8 cellular contexts compared by ENCODE assay signal in the genomic region with DNA sequence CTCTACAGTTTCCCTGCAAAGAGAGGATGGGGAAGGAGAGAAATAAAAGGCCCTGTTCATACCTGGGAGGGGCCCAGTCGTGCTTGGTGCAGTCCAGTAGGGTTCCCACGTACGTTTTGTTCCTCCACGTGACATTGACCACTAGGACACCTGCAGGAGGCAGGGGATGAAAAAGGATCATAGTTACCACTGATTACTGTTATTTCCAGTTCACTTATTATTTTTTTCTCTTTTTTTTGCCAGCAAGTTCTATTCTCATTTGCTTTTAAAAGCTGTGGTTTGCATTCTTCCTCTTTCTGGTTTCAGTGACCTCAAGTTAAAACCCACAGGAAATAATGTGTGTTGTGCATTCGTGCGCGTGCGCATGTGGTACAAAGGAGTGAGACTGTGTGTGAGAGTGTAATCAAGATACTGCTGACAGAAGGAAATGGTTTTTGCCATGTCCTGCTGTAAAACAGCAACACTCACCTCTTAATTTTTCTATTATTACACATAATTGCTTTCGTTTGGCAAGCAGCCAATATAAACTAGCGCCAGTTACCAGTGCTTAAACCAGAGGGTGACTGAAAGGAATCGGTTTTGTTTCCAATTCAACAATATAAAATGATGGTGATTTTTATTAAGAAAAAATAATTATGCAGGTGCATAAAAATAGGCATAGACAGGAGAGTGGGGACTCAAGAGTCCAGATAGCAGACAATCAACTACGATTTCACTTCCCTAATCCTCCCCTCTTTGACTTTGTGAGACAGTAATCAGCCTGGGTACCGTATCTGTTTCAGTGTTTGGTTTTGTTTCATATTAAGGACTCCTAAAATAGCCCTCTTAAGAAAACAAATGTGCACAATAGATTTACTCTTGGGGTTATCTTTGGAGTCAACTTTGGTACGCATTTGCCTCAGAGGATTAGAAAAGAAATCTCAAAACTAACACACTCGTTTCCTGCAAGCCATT.
DNase-seq lines count a peak whose midpoint lies in the region; ATAC-seq and TF ChIP-seq lines count a peak whose summit lies in the region.

No MANE protein-coding gene starts in this region.

- H2AFZ ChIP-seq in PC-3 (ENCODE audit: low read length) (no peak overlapping the region), fibroblast of lung (ENCODE audit: low read length) (no peak overlapping the region)

- H3K36me3 ChIP-seq in PC-3 (ENCODE audit: low read depth, low read length): no peaks in the 10 kb centered on the region
- H3K36me3 ChIP-seq in fibroblast of lung (ENCODE audit: control insufficient read depth, insufficient read depth, low read length): no peaks in the 10 kb centered on the region
- H3K36me3 ChIP-seq in upper lobe of right lung: peaks cover 6% of the 10 kb centered on the region

- H3K27ac ChIP-seq in PC-3 (ENCODE audit: low read length): 0 out of 2 replicates have a peak overlapping the region, but pooled peaks have one; percentile 10
- H3K27ac ChIP-seq in fibroblast of lung (ENCODE audit: insufficient read depth, low read length): peak overlapping the region; percentile 47
- peak overlapping the region; percentile 59 for H3K27ac ChIP-seq in upper lobe of right lung

- H3K27me3 ChIP-seq in PC-3 (ENCODE audit: low read length): no peaks in the 10 kb centered on the region
- no peaks in the 10 kb centered on the region for H3K27me3 ChIP-seq in fibroblast of lung (ENCODE audit: control insufficient read depth, insufficient read depth, low read length)
- H3K27me3 ChIP-seq in upper lobe of right lung: no peaks in the 10 kb centered on the region

- BruUV-seq in PC-3 (replicated peaks; lab: Mats Ljungman, UMichigan): no TSS peak

- no peaks in the 10 kb centered on the region for H3K9me2 ChIP-seq in PC-3 (replicated peaks; ENCODE audit: low read length)

- H3F3A ChIP-seq in PC-3 (ENCODE audit: low read length, unreplicated experiment): no peaks in the 10 kb centered on the region

- peak overlapping the region; percentile 82 for H3K27ac Mint-ChIP-seq in activated T-cell treated with anti-CD3 and anti-CD28 coated beads, Interleukin-2, amount 50 U/mL, for 24 hours
- H3K27ac Mint-ChIP-seq in osteocyte (ENCODE audit: unreplicated experiment): peak overlapping the region; percentile 83

- no peak for TF ChIP-seq CTCF in PC-3 (conservative IDR thresholded peaks at IDR 0.05; ENCODE audit: low read depth, low read length)
- no peak for TF ChIP-seq CTCF in fibroblast of lung (conservative IDR thresholded peaks at IDR 0.05 in 1 of 2, IDR thresholded peaks at IDR 0.05 in 1 of 2; ENCODE audit: low read depth in 1 of 2, low read length in 2 of 2)
- no peak for TF ChIP-seq CTCF in osteocyte (IDR thresholded peaks at IDR 0.05)
- no peak for TF ChIP-seq CTCF in upper lobe of right lung (IDR thresholded peaks at IDR 0.05)

- peak overlapping the region; percentile 2 for H3K4me3 Mint-ChIP-seq in activated T-cell treated with anti-CD3 and anti-CD28 coated beads, Interleukin-2, amount 50 U/mL, for 24 hours
- peak overlapping the region; percentile 22 for H3K4me3 Mint-ChIP-seq in osteocyte (ENCODE audit: unreplicated experiment)

- POLR2A ChIA-PET in PC-3 (lab: Charles Lee; ENCODE audit: unreplicated experiment): no interaction called here

- intact Hi-C loops in PC-3 (cut with micrococcal nuclease): loop anchor here (5.0 to 10.0 kb wide), 6 partner anchors 235 to 835 kb away; no protein-coding TSS in a partner anchor
- intact Hi-C loops in upper lobe of right lung (cut with DNase I): no loop called here

- CTCF ChIA-PET in PC-3 (lab: Charles Lee): no interaction called here

- peaks cover 28% of the 10 kb centered on the region for H3K4me1 Mint-ChIP-seq in activated T-cell treated with anti-CD3 and anti-CD28 coated beads, Interleukin-2, amount 50 U/mL, for 24 hours (ENCODE audit: low read depth)
- peaks cover 4% of the 10 kb centered on the region for H3K4me1 Mint-ChIP-seq in osteocyte (ENCODE audit: unreplicated experiment)

- no peaks in the 10 kb centered on the region for H4K20me1 ChIP-seq in PC-3 (ENCODE audit: low read length)
- no peaks in the 10 kb centered on the region for H4K20me1 ChIP-seq in fibroblast of lung (ENCODE audit: control insufficient read depth, extremely low read depth, insufficient read depth, low read length)

- H3K79me2 ChIP-seq in PC-3 (ENCODE audit: low read length) (no peaks in the 10 kb centered on the region), fibroblast of lung (ENCODE audit: control insufficient read depth, insufficient read depth, low read length) (peaks cover 10% of the 10 kb centered on the region)

- H3K27me3 Mint-ChIP-seq in activated T-cell treated with anti-CD3 and anti-CD28 coated beads, Interleukin-2, amount 50 U/mL, for 24 hours: peaks cover 49% of the 10 kb centered on the region
- no peaks in the 10 kb centered on the region for H3K27me3 Mint-ChIP-seq in osteocyte (ENCODE audit: unreplicated experiment)

- H3K36me3 Mint-ChIP-seq in activated T-cell treated with anti-CD3 and anti-CD28 coated beads, Interleukin-2, amount 50 U/mL, for 24 hours (ENCODE audit: low read depth): no peaks in the 10 kb centered on the region
- peaks cover 32% of the 10 kb centered on the region for H3K36me3 Mint-ChIP-seq in osteocyte (ENCODE audit: unreplicated experiment)

- no peaks in the 10 kb centered on the region for H3K9me3 ChIP-seq in PC-3 (ENCODE audit: low read length)
- H3K9me3 ChIP-seq in fibroblast of lung (ENCODE audit: control insufficient read depth, insufficient read depth, low read depth, low read length): no peaks in the 10 kb centered on the region
- no peaks in the 10 kb centered on the region for H3K9me3 ChIP-seq in upper lobe of right lung

- ATAC-seq in GM21390 (IDR thresholded peaks at IDR 0.05; ENCODE audit: unreplicated experiment): peak; percentile 69
- peak; percentile 45 for ATAC-seq in PC-3
- peak; percentile 82 for ATAC-seq in upper lobe of right lung

- H3K4me1 ChIP-seq in PC-3 (ENCODE audit: insufficient read depth, low read length): peaks cover 33% of the 10 kb centered on the region
- H3K4me1 ChIP-seq in fibroblast of lung (ENCODE audit: control insufficient read depth, extremely low read depth, insufficient read depth, low read length): peaks cover 19% of the 10 kb centered on the region
- H3K4me1 ChIP-seq in upper lobe of right lung: peaks cover 46% of the 10 kb centered on the region

- H3K4me3 ChIP-seq in PC-3 (ENCODE audit: low read length) (peak overlapping the region; percentile 29; the same call in 1 of the 2 replicates), fibroblast of lung (replicated peaks in 1 of 4; ENCODE audit: control extremely low read depth in 1 of 4, insufficient read depth in 1 of 4, low read depth in 3 of 4, low read length in 4 of 4) (peak overlapping the region in 3 of 4 experiments; percentile 5 to 19 (median 9)), upper lobe of right lung (peak overlapping the region; percentile 3)

- no peaks in the 10 kb centered on the region for H3K9me3 Mint-ChIP-seq in activated T-cell treated with anti-CD3 and anti-CD28 coated beads, Interleukin-2, amount 50 U/mL, for 24 hours
- no peaks in the 10 kb centered on the region for H3K9me3 Mint-ChIP-seq in osteocyte (ENCODE audit: unreplicated experiment)

- peak overlapping the region; percentile 90 for H3K4me2 ChIP-seq in PC-3 (ENCODE audit: low read length)
- H3K4me2 ChIP-seq in fibroblast of lung (ENCODE audit: extremely low read depth, insufficient read depth, low read length): peak overlapping the region; percentile 96

- DNase-seq in COR-L47 (lab: John Stamatoyannopoulos, UW) (peak; percentile 91), HT1080 (ENCODE audit: low read depth) (peak; percentile 94), PC-3 (peak; percentile 70), fibroblast of lung (ENCODE audit: low read depth in 2 of 2) (peak; percentile 89 to 97), osteocyte (ENCODE audit: extremely low spot score, unreplicated experiment) (no peak), upper lobe of right lung (peak; percentile 87)
- peak; percentile 59 for DNase-seq in activated T-cell treated with anti-CD3 and anti-CD28 coated beads, Interleukin-2, amount 50 U/mL, for 24 hours

- no peak overlapping the region for H3K9ac ChIP-seq in PC-3 (ENCODE audit: low read length)
- peak overlapping the region; percentile 1 for H3K9ac ChIP-seq in fibroblast of lung (ENCODE audit: insufficient read depth, low read length)
